Comparison of ENCODE assay signal across 1 cellular context in the genomic region with DNA sequence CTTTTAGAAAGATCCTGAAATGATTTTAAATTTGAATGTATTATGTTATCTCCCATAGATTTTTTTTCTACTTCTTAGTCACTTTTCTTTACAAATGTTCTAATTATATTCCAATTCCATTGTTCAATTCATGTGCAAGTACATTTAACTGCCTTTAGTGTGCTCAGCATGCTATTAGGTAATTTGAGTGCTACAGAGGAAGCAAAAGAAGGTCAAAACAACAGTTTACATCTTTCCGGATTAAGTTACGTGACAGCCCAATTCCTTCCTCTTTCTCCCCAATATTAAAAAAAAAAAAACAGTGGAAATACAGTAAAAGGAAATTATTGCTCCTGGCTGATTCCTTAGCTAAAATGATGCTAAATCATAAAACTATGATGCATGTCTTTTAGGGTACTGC.
TF ChIP-seq lines count a peak whose summit lies in the region.

No MANE protein-coding gene starts in this region.

TF ChIP-seq in HepG2, 621 proteins besides CTCF, POLR2A, EP300 and RAD21:
- TF ChIP-seq SMC3 (IDR thresholded peaks at IDR 0.05; ENCODE audit: low read length) (no peak), MLX (CRISPR knock-in tag; IDR thresholded peaks at IDR 0.05) (no peak), ZNF329 (CRISPR knock-in tag; IDR thresholded peaks at IDR 0.05; ENCODE audit: low read depth) (no peak), TCF7L2 (IDR thresholded peaks at IDR 0.05; ENCODE audit: low read depth, low read length) (no peak), ZNF326 (CRISPR knock-in tag; IDR thresholded peaks at IDR 0.05; ENCODE audit: borderline replicate concordance) (no peak), POGZ (CRISPR knock-in tag; IDR thresholded peaks at IDR 0.05) (no peak), CENPX (CRISPR knock-in tag; IDR thresholded peaks at IDR 0.05) (no peak), HMGXB3 (CRISPR knock-in tag; IDR thresholded peaks at IDR 0.05; ENCODE audit: borderline replicate concordance) (no peak), ZNF891 (CRISPR knock-in tag; IDR thresholded peaks at IDR 0.05) (no peak), ZNF468 (CRISPR knock-in tag; IDR thresholded peaks at IDR 0.05) (no peak), YEATS2 (CRISPR knock-in tag; IDR thresholded peaks at IDR 0.05; ENCODE audit: borderline replicate concordance) (no peak), ATRX (CRISPR knock-in tag; IDR thresholded peaks at IDR 0.05; ENCODE audit: borderline replicate concordance) (no peak), ZNF367 (CRISPR knock-in tag; IDR thresholded peaks at IDR 0.05; ENCODE audit: borderline replicate concordance) (no peak), ZNF687 (CRISPR knock-in tag; IDR thresholded peaks at IDR 0.05) (no peak), ZFYVE20 (CRISPR knock-in tag; IDR thresholded peaks at IDR 0.05; ENCODE audit: borderline replicate concordance, low read depth) (no peak), SKI (IDR thresholded peaks at IDR 0.05; ENCODE audit: partially characterized antibody) (no peak), EED (CRISPR knock-in tag; IDR thresholded peaks at IDR 0.05) (no peak), ZNF766 (CRISPR knock-in tag; IDR thresholded peaks at IDR 0.05; ENCODE audit: borderline replicate concordance) (no peak)
TF ChIP-seq in HepG2: peak in this region for 0.
